Comparison of ENCODE assay signal across 8 cellular contexts in genomic region chr1:182589520-182589919, GRCh38. TPM values are rescaled to one million over a fixed set of nuclear protein-coding genes. Genes with fewer than 3 reads are reported as not detected.
DNase-seq lines count a peak whose midpoint lies in the region; ATAC-seq and TF ChIP-seq lines count a peak whose summit lies in the region.

No MANE protein-coding gene starts in this region.

- WGBS in transverse colon (ENCODE audit: low coverage in 1 of 2), 2 donors: 95 to 100% methylated on average over 2 to 3 of the region's 3 CpGs

- intact Hi-C loops in activated naive CD4-positive, alpha-beta T cell treated with anti-CD3 and anti-CD28 coated beads for 36 hours (cut with micrococcal nuclease): loop anchor here (2.0 to 10.0 kb wide), 6 partner anchors 161 to 1957 kb away; partner anchors contain the start of gene XPR1
- intact Hi-C loops in transverse colon (cut with DNase I; ENCODE audit: low total_unique reads): no loop called here

- CTCF ChIA-PET in activated naive CD4-positive, alpha-beta T cell treated with anti-CD3 and anti-CD28 coated beads for 36 hours (lab: Charles Lee): interaction anchor here (1.2 to 28.9 kb wide), 4 partner anchors 9 to 197 kb away, joined by 3 to 797 read pairs (median 48); partner anchors contain the start of gene NPL

- peaks cover 42% of the 10 kb centered on the region for H3K4me1 Mint-ChIP-seq in activated naive CD4-positive, alpha-beta T cell treated with anti-CD3 and anti-CD28 coated beads for 36 hours (ENCODE audit: low read depth)
- peaks cover 51% of the 10 kb centered on the region for H3K4me1 Mint-ChIP-seq in activated naive CD8-positive, alpha-beta T cell (ENCODE audit: low read depth)
- peaks cover 27% of the 10 kb centered on the region for H3K4me1 Mint-ChIP-seq in memory B cell

- peaks cover 2% of the 10 kb centered on the region for H3K36me3 Mint-ChIP-seq in activated naive CD4-positive, alpha-beta T cell treated with anti-CD3 and anti-CD28 coated beads for 36 hours (ENCODE audit: low read depth)
- peaks cover 4% of the 10 kb centered on the region for H3K36me3 Mint-ChIP-seq in activated naive CD8-positive, alpha-beta T cell
- H3K36me3 Mint-ChIP-seq in memory B cell: peaks cover 18% of the 10 kb centered on the region

- no peaks in the 10 kb centered on the region for H3K27me3 ChIP-seq in transverse colon

- H3K4me3 Mint-ChIP-seq in activated naive CD4-positive, alpha-beta T cell treated with anti-CD3 and anti-CD28 coated beads for 36 hours: peak overlapping the region; percentile 86
- H3K4me3 Mint-ChIP-seq in activated naive CD8-positive, alpha-beta T cell: peak overlapping the region; percentile 98
- H3K4me3 Mint-ChIP-seq in memory B cell: peak overlapping the region; percentile 96

- peak overlapping the region in 2 of 4 donors; percentile 71 to 87 for H3K4me3 ChIP-seq in transverse colon

- DNase-seq in activated naive CD4-positive, alpha-beta T cell treated with anti-CD3 and anti-CD28 coated beads for 36 hours: no peak
- DNase-seq in activated naive CD4-positive, alpha-beta T cell treated with anti-CD3 and anti-CD28 coated beads, Interleukin-2, amount 50 U/mL, for 16 hours: no peak
- no peak for DNase-seq in memory B cell (ENCODE audit: low spot score in 2 of 2)
- no peak for DNase-seq in transverse colon
- DNase-seq in NCI-H1436 treated with DMSO at 0.1 percent for 48 hours (lab: John Stamatoyannopoulos, UW): no peak
- DNase-seq in NCI-H446 treated with DMSO at 0.1 percent for 48 hours (lab: John Stamatoyannopoulos, UW): no peak

- peak overlapping the region; percentile 98 for H3K27ac Mint-ChIP-seq in activated naive CD4-positive, alpha-beta T cell treated with anti-CD3 and anti-CD28 coated beads for 36 hours
- H3K27ac Mint-ChIP-seq in activated naive CD8-positive, alpha-beta T cell: peak overlapping the region; percentile 97
- peak overlapping the region; percentile 100 for H3K27ac Mint-ChIP-seq in memory B cell

- peaks cover 5 to 28% (median 15%) of the 10 kb centered on the region in 4 donors for H3K4me1 ChIP-seq in transverse colon

- TF ChIP-seq CTCF in transverse colon (IDR thresholded peaks at IDR 0.05): no peak

- no peak for TF ChIP-seq POLR2A in transverse colon (IDR thresholded peaks at IDR 0.05)

- in situ Hi-C loops in transverse colon (cut with MboI; ENCODE audit: low pct_ligation_motif_present in 1 of 4, low pct_unique_long_range_greater_than_20kb in 1 of 4, low sequenced_read_pairs in 3 of 4): loop anchor here (10.0 to 25.0 kb wide), 2 partner anchors 495 to 502 kb away; no protein-coding TSS in a partner anchor

- ATAC-seq in memory B cell (ENCODE audit: low read depth) (no peak), GM19397 (IDR thresholded peaks at IDR 0.05; ENCODE audit: unreplicated experiment) (no peak)

- no peaks in the 10 kb centered on the region for H3K27me3 Mint-ChIP-seq in activated naive CD4-positive, alpha-beta T cell treated with anti-CD3 and anti-CD28 coated beads for 36 hours (ENCODE audit: low read depth)
- no peaks in the 10 kb centered on the region for H3K27me3 Mint-ChIP-seq in activated naive CD8-positive, alpha-beta T cell
- no peaks in the 10 kb centered on the region for H3K27me3 Mint-ChIP-seq in memory B cell

- peak overlapping the region; percentile 97 to 99 (median 98) for H3K27ac ChIP-seq in transverse colon

- H3K9me3 ChIP-seq in transverse colon: no peaks in the 10 kb centered on the region

- H3K9me3 Mint-ChIP-seq in activated naive CD4-positive, alpha-beta T cell treated with anti-CD3 and anti-CD28 coated beads for 36 hours: no peaks in the 10 kb centered on the region
- H3K9me3 Mint-ChIP-seq in activated naive CD8-positive, alpha-beta T cell (ENCODE audit: low read depth): no peaks in the 10 kb centered on the region
- no peaks in the 10 kb centered on the region for H3K9me3 Mint-ChIP-seq in memory B cell

- no peak for TF ChIP-seq EP300 in transverse colon (IDR thresholded peaks at IDR 0.05; ENCODE audit: low read depth)

- no peaks in the 10 kb centered on the region for H3K36me3 ChIP-seq in transverse colon

RNA-seq across cellular contexts. Expression of gene RNASEL, which starts 0.5 kb away (rescaled TPM):
- total RNA-seq in activated naive CD4-positive, alpha-beta T cell treated with anti-CD3 and anti-CD28 coated beads for 36 hours: 1 to 10 TPM; 2.5 TPM
- 10 to 100 TPM in 3 of 4 donors, 1 to 10 TPM in 1; 9.0 to 19.9 (median 15.4) TPM for total RNA-seq in transverse colon

RNA-seq across cellular contexts. Expression of gene RGS16, which starts 14.7 kb away (rescaled TPM):
- total RNA-seq in activated naive CD4-positive, alpha-beta T cell treated with anti-CD3 and anti-CD28 coated beads for 36 hours: 10 to 100 TPM; 35.3 to 37.3 TPM
- 1 to 10 TPM in 2 of 4 donors, under 1 TPM in 1, not detected in 1; 0.82 to 3.0 (median 1.7) TPM for total RNA-seq in transverse colon

Comparison
In these comparisons a context has a peak if more than half of its experiments do, and no peak if none do; other contexts are left out.
1. RNA of gene RGS16, which starts 14.7 kb away (total RNA-seq): 35.3 to 37.3 TPM in activated naive CD4-positive, alpha-beta T cell treated with anti-CD3 and anti-CD28 coated beads for 36 hours; 0.82 to 3.0 TPM in transverse colon; every median in the first group is over 4 times any median in the second.
2. Peak in every context shown above with its lines, with median percentiles within 50 percentile points of each other: H3K27ac Mint-ChIP-seq and H3K4me3 Mint-ChIP-seq.